ENCODE assay signal across 10 cellular contexts in genomic region chr9:110752766-110753165, GRCh38.
DNase-seq lines count a peak whose midpoint lies in the region; ATAC-seq and TF ChIP-seq lines count a peak whose summit lies in the region.
"Had no signal": no experiment of that assay in that cellular context is flagged by ENCODE, and none has a peak within 500 bp of the region (broad histone marks: within the 10 kb centered on the region; RNA-seq: fewer than 3 reads in every experiment).

No MANE protein-coding gene starts in this region.

- no peak for ATAC-seq in activated T-helper 17 cell treated with anti-CD3 and anti-CD28 coated beads, Interleukin-2, amount 50 U/mL, for 72 hours (replicated peaks)
- ATAC-seq in Right ventricle myocardium superior (ENCODE audit: poor library complexity): no peak

- H3K9me3 Mint-ChIP-seq in activated T-helper 17 cell treated with anti-CD3 and anti-CD28 coated beads, Interleukin-2, amount 50 U/mL, for 72 hours: peaks cover 4% of the 10 kb centered on the region
- H3K9me3 Mint-ChIP-seq: activated naive CD8-positive, alpha-beta T cell treated with anti-CD3 and anti-CD28 coated beads, Interleukin-2, amount 10 ng/mL, durations not matched to agents 7 days and 5 days had no signal

- DNase-seq in AG09309 (ENCODE audit: low read depth) (peak; percentile 96), Kasumi-1 (lab: John Stamatoyannopoulos, UW) (peak; percentile 14 to 32), amniotic epithelial cell (ENCODE audit: low read depth) (peak; percentile 68), iris pigment epithelial cell (ENCODE audit: low read depth) (peak; percentile 94), NCI-H2107 (lab: John Stamatoyannopoulos, UW) (no peak), Right ventricle myocardium superior (no peak), activated gamma-delta T cell treated with Interleukin-2 at 50 U/mL for 16 hours (no peak)
- DNase-seq: activated naive CD8-positive, alpha-beta T cell treated with anti-CD3 and anti-CD28 coated beads, Interleukin-2, amount 10 ng/mL, durations not matched to agents 7 days and 5 days had no signal

- H3K36me3 Mint-ChIP-seq in activated T-helper 17 cell treated with anti-CD3 and anti-CD28 coated beads, Interleukin-2, amount 50 U/mL, for 72 hours (ENCODE audit: low read depth): no peaks in the 10 kb centered on the region
- H3K36me3 Mint-ChIP-seq: activated naive CD8-positive, alpha-beta T cell treated with anti-CD3 and anti-CD28 coated beads, Interleukin-2, amount 10 ng/mL, durations not matched to agents 7 days and 5 days had no signal

- H3K27me3 Mint-ChIP-seq in activated T-helper 17 cell treated with anti-CD3 and anti-CD28 coated beads, Interleukin-2, amount 50 U/mL, for 72 hours: peaks cover 4% of the 10 kb centered on the region
- H3K27me3 Mint-ChIP-seq: activated naive CD8-positive, alpha-beta T cell treated with anti-CD3 and anti-CD28 coated beads, Interleukin-2, amount 10 ng/mL, durations not matched to agents 7 days and 5 days had no signal

- no peak overlapping the region for H3K27ac Mint-ChIP-seq in activated T-helper 17 cell treated with anti-CD3 and anti-CD28 coated beads, Interleukin-2, amount 50 U/mL, for 72 hours
- H3K27ac Mint-ChIP-seq: activated naive CD8-positive, alpha-beta T cell treated with anti-CD3 and anti-CD28 coated beads, Interleukin-2, amount 10 ng/mL, durations not matched to agents 7 days and 5 days had no signal

- no peak for TF ChIP-seq CTCF in AG09309 (IDR thresholded peaks at IDR 0.05; ENCODE audit: control insufficient read depth, insufficient read depth, low read depth, low read length, missing control alignments)

- intact Hi-C loops in Right ventricle myocardium superior (cut with DNase I): no loop called here

- H3K4me1 Mint-ChIP-seq in activated T-helper 17 cell treated with anti-CD3 and anti-CD28 coated beads, Interleukin-2, amount 50 U/mL, for 72 hours: no peaks in the 10 kb centered on the region
- H3K4me1 Mint-ChIP-seq: activated naive CD8-positive, alpha-beta T cell treated with anti-CD3 and anti-CD28 coated beads, Interleukin-2, amount 10 ng/mL, durations not matched to agents 7 days and 5 days had no signal

- no peak overlapping the region for H3K4me3 Mint-ChIP-seq in activated T-helper 17 cell treated with anti-CD3 and anti-CD28 coated beads, Interleukin-2, amount 50 U/mL, for 72 hours
- H3K4me3 Mint-ChIP-seq: activated naive CD8-positive, alpha-beta T cell treated with anti-CD3 and anti-CD28 coated beads, Interleukin-2, amount 10 ng/mL, durations not matched to agents 7 days and 5 days had no signal

- no peak overlapping the region for H3K4me3 ChIP-seq in AG09309 (ENCODE audit: control insufficient read depth, low read depth, low read length)
- H3K4me3 ChIP-seq: lung had no signal

Comparison
In these comparisons a context has a peak if more than half of its experiments do, and no peak if none do; other contexts are left out.
1. DNase-seq: peak in AG09309 (single experiment), Kasumi-1 (2 of 2), amniotic epithelial cell (single experiment) and iris pigment epithelial cell (single experiment); none in NCI-H2107 (single experiment), Right ventricle myocardium superior (single experiment) and activated gamma-delta T cell treated with Interleukin-2 at 50 U/mL for 16 hours (single experiment).